In the genomic region with DNA sequence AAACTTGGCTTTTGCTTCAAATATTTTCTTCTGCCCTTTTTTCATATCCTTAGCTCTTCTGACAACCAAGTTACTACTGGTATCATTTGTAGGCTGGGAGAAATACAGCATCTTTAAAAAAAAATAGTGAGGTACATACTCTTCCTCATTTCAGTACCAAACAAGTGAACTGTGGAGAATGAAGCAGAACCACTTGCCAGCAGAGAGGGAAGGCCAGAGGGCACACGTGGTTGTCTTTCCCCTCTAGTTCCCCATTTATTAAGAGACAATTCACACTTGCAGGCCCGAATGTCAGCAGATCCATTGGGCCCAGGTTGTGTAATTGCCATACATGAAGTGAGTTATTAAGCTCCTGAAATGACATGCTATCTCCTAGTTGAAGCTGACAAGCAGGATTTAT, we compare ENCODE assay signal across 9 cellular contexts. TPM values are rescaled to one million over a fixed set of nuclear protein-coding genes. Genes with fewer than 3 reads are reported as not detected.
DNase-seq lines count a peak whose midpoint lies in the region; ATAC-seq and TF ChIP-seq lines count a peak whose summit lies in the region.
"Had no signal": no experiment of that assay in that cellular context is flagged by ENCODE, and none has a peak within 500 bp of the region (broad histone marks: within the 10 kb centered on the region; RNA-seq: fewer than 3 reads in every experiment).

No MANE protein-coding gene starts in this region.

- TF ChIP-seq CTCF in body of pancreas (IDR thresholded peaks at IDR 0.05) (no peak), nephron progenitor cell (IDR thresholded peaks at IDR 0.05) (no peak)

- no peaks in the 10 kb centered on the region for H3K9me3 ChIP-seq in CD4-positive, alpha-beta memory T cell (ENCODE audit: control insufficient read depth in 1 of 2, low read length in 2 of 2)
- H3K9me3 ChIP-seq in Karpas-422 (ENCODE audit: low read length), result no peaks in the 10 kb centered on the region
- H3K9me3 ChIP-seq in body of pancreas, result no peaks in the 10 kb centered on the region

- no peak overlapping the region for H2AFZ ChIP-seq in Karpas-422 (ENCODE audit: low read length)

- POLR2A ChIA-PET in CD4-positive, alpha-beta memory T cell (lab: Charles Lee; ENCODE audit: partially characterized antibody), result interaction anchor here (1.3 to 14.5 kb wide), 6 partner anchors 15 to 160 kb away, joined by 3 to 279 read pairs (median 42); partner anchors contain the start of gene SRSF5

- intact Hi-C loops in CD4-positive, alpha-beta memory T cell (cut with micrococcal nuclease), result loop anchor here (2.0 to 5.0 kb wide), 3 partner anchors 58 to 822 kb away; partner anchors contain the start of genes DCAF5 and ZFP36L1
- intact Hi-C loops in body of pancreas (cut with DNase I), result loop anchor here (10.0 kb wide), 1 partner anchor 50 kb away; no protein-coding TSS in a partner anchor

- H3K4me2 ChIP-seq in Karpas-422 (ENCODE audit: low read depth, low read length, poor library complexity, severe bottlenecking), result peak overlapping the region; percentile 86

- H3K9me2 ChIP-seq in Karpas-422 (replicated peaks; ENCODE audit: insufficient read depth, low read length), result no peaks in the 10 kb centered on the region

- peak in 1 of 5 donors; percentile 13 for DNase-seq in CD4-positive, alpha-beta memory T cell
- DNase-seq in Karpas-422 (peak; percentile 96), body of pancreas (peak in 1 of 4 donors; percentile 70), nephron progenitor cell (no peak), hepatic stellate cell (ENCODE audit: low spot score) (no peak), HuH-7.5 (ENCODE audit: low spot score) (no peak)
- DNase-seq in stimulated activated CD4-positive, alpha-beta T cell treated with anti-CD3 and anti-CD28 coated beads, Interleukin-4, amount 100 ng/mL, for 1 hour, result no peak

- H3K9me3 Mint-ChIP-seq in CD4-positive, alpha-beta memory T cell, result no peaks in the 10 kb centered on the region
- no peaks in the 10 kb centered on the region for H3K9me3 Mint-ChIP-seq in nephron progenitor cell

- H3K27ac Mint-ChIP-seq in CD4-positive, alpha-beta memory T cell, result peak overlapping the region; percentile 93 to 100 (median 100)
- H3K27ac Mint-ChIP-seq in nephron progenitor cell, result no peak overlapping the region

- no peaks in the 10 kb centered on the region for H3K27me3 ChIP-seq in CD4-positive, alpha-beta memory T cell (ENCODE audit: insufficient read depth, low read length)
- H3K27me3 ChIP-seq in Karpas-422 (ENCODE audit: low read length) (no peaks in the 10 kb centered on the region), body of pancreas (no peaks in the 10 kb centered on the region)

- WGBS in body of pancreas, 2 donors, result 12 to 21% methylated on average over 2 of the region's 2 CpGs

- H3K36me3 Mint-ChIP-seq in CD4-positive, alpha-beta memory T cell, result peaks cover 0 to 15% of the 10 kb centered on the region in 2 donors
- no peaks in the 10 kb centered on the region for H3K36me3 Mint-ChIP-seq in nephron progenitor cell (ENCODE audit: low read depth)

- peaks cover 87% of the 10 kb centered on the region for H3K4me1 ChIP-seq in CD4-positive, alpha-beta memory T cell (ENCODE audit: insufficient read depth, low read length)
- H3K4me1 ChIP-seq in Karpas-422 (ENCODE audit: low read length) (peaks cover 85% of the 10 kb centered on the region), body of pancreas (peaks cover 79% of the 10 kb centered on the region)

- H3K27me3 Mint-ChIP-seq in CD4-positive, alpha-beta memory T cell, result no peaks in the 10 kb centered on the region
- peaks cover 16% of the 10 kb centered on the region for H3K27me3 Mint-ChIP-seq in nephron progenitor cell (ENCODE audit: low read depth, poor library complexity)

- peak overlapping the region; percentile 90 for H3K9ac ChIP-seq in Karpas-422 (ENCODE audit: low read length)

- no peaks in the 10 kb centered on the region for H4K20me1 ChIP-seq in Karpas-422 (ENCODE audit: insufficient read depth, low read depth, low read length)

- CTCF ChIA-PET in CD4-positive, alpha-beta memory T cell (lab: Charles Lee; ENCODE audit: partially characterized antibody), result interaction anchor here (0.7 to 1.6 kb wide), 6 partner anchors 8 to 27 kb away, joined by 3 to 5 read pairs (median 3); no protein-coding TSS in a partner anchor

- H3K4me3 ChIP-seq in CD4-positive, alpha-beta memory T cell (ENCODE audit: low read length in 2 of 2), result peak overlapping the region in 1 of 2 donors; percentile 59
- H3K4me3 ChIP-seq in Karpas-422 (ENCODE audit: low read length) (peak overlapping the region; percentile 76), body of pancreas (no peak overlapping the region)

- H3K4me1 Mint-ChIP-seq in CD4-positive, alpha-beta memory T cell, result peaks cover 65 to 91% (median 79%) of the 10 kb centered on the region in 4 donors
- peaks cover 66% of the 10 kb centered on the region for H3K4me1 Mint-ChIP-seq in nephron progenitor cell

- peaks cover 69% of the 10 kb centered on the region for H3K79me2 ChIP-seq in Karpas-422 (ENCODE audit: low read length)

- H3K27ac ChIP-seq in CD4-positive, alpha-beta memory T cell (ENCODE audit: low read depth, low read length), result peak overlapping the region; percentile 83
- H3K27ac ChIP-seq in Karpas-422 (ENCODE audit: low read length) (peak overlapping the region; percentile 97), body of pancreas (peak overlapping the region in 3 of 4 donors; percentile 63 to 99 (median 93))

- peak in 1 of 3 donors; percentile 39 for TF ChIP-seq POLR2A in body of pancreas (IDR thresholded peaks at IDR 0.05)

- ATAC-seq in body of pancreas (no peak), HG03442 (IDR thresholded peaks at IDR 0.05; ENCODE audit: unreplicated experiment) (no peak)

- no peaks in the 10 kb centered on the region for H3K36me3 ChIP-seq in CD4-positive, alpha-beta memory T cell (ENCODE audit: insufficient read depth, low read length)
- H3K36me3 ChIP-seq in Karpas-422 (ENCODE audit: insufficient read depth, low read length) (peaks cover 24% of the 10 kb centered on the region), body of pancreas (replicated peaks in 1 of 2; ENCODE audit: insufficient read depth in 1 of 2, low read depth in 2 of 2) (no peaks in the 10 kb centered on the region)

- peak overlapping the region; percentile 90 to 99 (median 97) for H3K4me3 Mint-ChIP-seq in CD4-positive, alpha-beta memory T cell
- peak overlapping the region; percentile 23 for H3K4me3 Mint-ChIP-seq in nephron progenitor cell

RNA-seq across cellular contexts. Expression of gene SUSD6, which starts 3.2 kb away (rescaled TPM):
- total RNA-seq in CD4-positive, alpha-beta memory T cell, result 10 to 100 TPM; 61.5 to 62.0 TPM
- polyA plus RNA-seq in CD4-positive, alpha-beta memory T cell, result 10 to 100 TPM in 1 of 2 donors, 1 to 10 TPM in 1; 4.8 to 10.8 TPM
- 43.8 and 46.0 TPM in 2 replicates for total RNA-seq in Karpas-422 (2014; rRNA removed; shearing (Covaris generic); ENCODE audit: low replicate concordance)
- 10 to 100 TPM; 24.6 to 25.1 TPM for total RNA-seq in body of pancreas

RNA-seq across cellular contexts. Expression of gene CCDC177, which starts 39.9 kb away (rescaled TPM):
- not detected for total RNA-seq in CD4-positive, alpha-beta memory T cell
- not detected for polyA plus RNA-seq in CD4-positive, alpha-beta memory T cell
- not detected in 2 replicates for total RNA-seq in Karpas-422 (2014; rRNA removed; shearing (Covaris generic); ENCODE audit: low replicate concordance)
- total RNA-seq in body of pancreas, result not detected
- total RNA-seq: mesenteric fat pad had no signal
